9 cellular contexts compared by ENCODE assay signal in genomic region chr22:45240137-45240809, GRCh38. TPM values are rescaled to one million over a fixed set of nuclear protein-coding genes. Genes with fewer than 3 reads are reported as not detected.
A peak's percentile ranks its signal among the peaks of the same experiment; 100 is the strongest.
DNase-seq lines count a peak whose midpoint lies in the region; ATAC-seq and TF ChIP-seq lines count a peak whose summit lies in the region.
"Had no signal": no experiment of that assay in that cellular context is flagged by ENCODE, and none has a peak within 500 bp of the region (broad histone marks: within the 10 kb centered on the region; RNA-seq: fewer than 3 reads in every experiment).

No MANE protein-coding gene starts in this region.

- intact Hi-C loops in activated B cell treated with CpG ODN at 0.5 μM for 24 hours (cut with micrococcal nuclease), result loop anchor here (1.0 to 2.0 kb wide), 2 partner anchors 69 to 77 kb away; partner anchors contain the start of genes FAM118A and NUP50

- H4K20me1 ChIP-seq in BLaER1, result peaks cover 49% of the 10 kb centered on the region

- H3K9me3 ChIP-seq in BLaER1 (no peaks in the 10 kb centered on the region), mucosa of rectum (ENCODE audit: control insufficient read depth in 2 of 2, low read length in 2 of 2) (no peaks in the 10 kb centered on the region), thymus (ENCODE audit: control insufficient read depth) (no peaks in the 10 kb centered on the region)
- H3K9me3 ChIP-seq in effector memory CD4-positive, alpha-beta T cell (ENCODE audit: control insufficient read depth, low read length), result no peaks in the 10 kb centered on the region

- peak overlapping the region; percentile 80 for H3K27ac ChIP-seq in BLaER1
- peak overlapping the region; percentile 18 for H3K27ac ChIP-seq in effector memory CD4-positive, alpha-beta T cell (ENCODE audit: insufficient read depth, low read length, poor library complexity, severe bottlenecking)
- no peak overlapping the region for H3K27ac ChIP-seq in mucosa of rectum (ENCODE audit: low read depth in 2 of 2, low read length in 2 of 2)
- no peak overlapping the region for H3K27ac ChIP-seq in thymus (ENCODE audit: low read depth)

- peaks cover 66% of the 10 kb centered on the region for H3K4me1 ChIP-seq in BLaER1
- peaks cover 16% of the 10 kb centered on the region for H3K4me1 ChIP-seq in effector memory CD4-positive, alpha-beta T cell (ENCODE audit: control insufficient read depth, insufficient read depth, low read length, poor library complexity, severe bottlenecking)
- H3K4me1 ChIP-seq in mucosa of rectum (ENCODE audit: control insufficient read depth in 2 of 2, insufficient read depth in 2 of 2, low read length in 2 of 2), result peaks cover 25 to 33% of the 10 kb centered on the region in 2 donors
- H3K4me1 ChIP-seq in thymus (ENCODE audit: control insufficient read depth, insufficient read depth, low read length), result peaks cover 24% of the 10 kb centered on the region

- H3K27me3 ChIP-seq in BLaER1 (no peaks in the 10 kb centered on the region), mucosa of rectum (ENCODE audit: control insufficient read depth in 2 of 2, insufficient read depth in 2 of 2, low read length in 2 of 2) (no peaks in the 10 kb centered on the region), thymus (ENCODE audit: control insufficient read depth, insufficient read depth) (no peaks in the 10 kb centered on the region)
- H3K27me3 ChIP-seq in effector memory CD4-positive, alpha-beta T cell (replicated peaks; ENCODE audit: control insufficient read depth, insufficient read depth, low read length, poor library complexity, severe bottlenecking), result no peaks in the 10 kb centered on the region

- H3K4me3 ChIP-seq in BLaER1, result peak overlapping the region; percentile 89
- peak overlapping the region; percentile 68 for H3K4me3 ChIP-seq in effector memory CD4-positive, alpha-beta T cell (ENCODE audit: insufficient read depth, low read depth, low read length, poor library complexity, severe bottlenecking)
- H3K4me3 ChIP-seq in mucosa of rectum (ENCODE audit: low read length in 2 of 2), result peak overlapping the region; percentile 71 to 80
- H3K4me3 ChIP-seq in thymus (ENCODE audit: low read length), result peak overlapping the region; percentile 71

- H3K4me2 ChIP-seq in BLaER1, result peak overlapping the region; percentile 96

- no peak for TF ChIP-seq CTCF in activated B cell treated with CpG ODN at 0.5 μM for 24 hours (IDR thresholded peaks at IDR 0.05)

- POLR2A ChIA-PET in activated B cell treated with CpG ODN at 0.5 μM for 24 hours (lab: Charles Lee), result interaction anchor here (0.6 to 1.1 kb wide), 2 partner anchors 23 to 79 kb away, joined by 4 read pairs; no protein-coding TSS in a partner anchor

- peak overlapping the region; percentile 68 for H3K27ac Mint-ChIP-seq in activated B cell treated with CpG ODN at 0.5 μM for 24 hours

- H3K9ac ChIP-seq in BLaER1 (peak overlapping the region; percentile 86), mucosa of rectum (ENCODE audit: low read depth in 1 of 2, low read length in 2 of 2) (peak overlapping the region; percentile 52 to 72)

- no peaks in the 10 kb centered on the region for H3K9me3 Mint-ChIP-seq in activated B cell treated with CpG ODN at 0.5 μM for 24 hours

- ATAC-seq in HG02623 (IDR thresholded peaks at IDR 0.05; ENCODE audit: unreplicated experiment) (peak; percentile 30), activated B cell treated with CpG ODN at 0.5 μM for 24 hours (ENCODE audit: low read depth) (peak; percentile 46), GM18870 (IDR thresholded peaks at IDR 0.05; ENCODE audit: unreplicated experiment) (no peak), HG02938 (IDR thresholded peaks at IDR 0.05; ENCODE audit: unreplicated experiment) (no peak)

- no peaks in the 10 kb centered on the region for H3K27me3 Mint-ChIP-seq in activated B cell treated with CpG ODN at 0.5 μM for 24 hours

- peak overlapping the region; percentile 87 for H3K4me3 Mint-ChIP-seq in activated B cell treated with CpG ODN at 0.5 μM for 24 hours

- H3K36me3 ChIP-seq in BLaER1, result peaks cover 20% of the 10 kb centered on the region
- H3K36me3 ChIP-seq in effector memory CD4-positive, alpha-beta T cell (ENCODE audit: control insufficient read depth, insufficient read depth, low read length), result no peaks in the 10 kb centered on the region
- no peaks in the 10 kb centered on the region for H3K36me3 ChIP-seq in mucosa of rectum (ENCODE audit: control insufficient read depth in 2 of 2, insufficient read depth in 2 of 2, low read length in 2 of 2)
- H3K36me3 ChIP-seq in thymus (ENCODE audit: control insufficient read depth, insufficient read depth), result peaks cover 3% of the 10 kb centered on the region

- peaks cover 14% of the 10 kb centered on the region for H3K36me3 Mint-ChIP-seq in activated B cell treated with CpG ODN at 0.5 μM for 24 hours (ENCODE audit: low read depth)

- peaks cover 64% of the 10 kb centered on the region for H3K4me1 Mint-ChIP-seq in activated B cell treated with CpG ODN at 0.5 μM for 24 hours

- peak; percentile 45 for DNase-seq in activated B cell treated with CpG ODN at 0.5 μM for 24 hours
- peak in 1 of 3 donors; percentile 3 for DNase-seq in effector memory CD4-positive, alpha-beta T cell

- CTCF ChIA-PET in activated B cell treated with CpG ODN at 0.5 μM for 24 hours (lab: Charles Lee), result no interaction called here

- WGBS in thymus, result under 1% methylated on average over 72 of the region's 72 CpGs

RNA-seq across cellular contexts. Expression of gene KIAA0930, which starts 0.4 kb away (rescaled TPM):
- 39.5 and 42.2 TPM in 2 replicates for total RNA-seq in activated B cell treated with CpG ODN at 0.5 μM for 24 hours
- 32.4 TPM for polyA plus RNA-seq in thymus

RNA-seq across cellular contexts. Expression of gene UPK3A, which starts 44.5 kb away (rescaled TPM):
- total RNA-seq in activated B cell treated with CpG ODN at 0.5 μM for 24 hours, result 1.4 and 1.6 TPM in 2 replicates
- 1.0 TPM for polyA plus RNA-seq in thymus
- total RNA-seq: renal cortical epithelial cell had no signal

Comparison
In these comparisons a context has a peak if more than half of its experiments do, and no peak if none do; other contexts are left out.
1. H3K27ac ChIP-seq: peak in BLaER1 (single experiment) and effector memory CD4-positive, alpha-beta T cell (single experiment); none in mucosa of rectum (0 of 2) and thymus (single experiment).
2. ATAC-seq: peak in HG02623 (single experiment) and activated B cell treated with CpG ODN at 0.5 μM for 24 hours (single experiment); none in GM18870 (single experiment) and HG02938 (single experiment).
3. Peak in every context shown above with its lines, with median percentiles within 50 percentile points of each other: H3K4me3 ChIP-seq.